ENCODE assay signal across 8 cellular contexts in genomic region chr17:78789663-78790181, GRCh38. TPM values are rescaled to one million over a fixed set of nuclear protein-coding genes. Genes with fewer than 3 reads are reported as not detected.
DNase-seq lines count a peak whose midpoint lies in the region; ATAC-seq, FAIRE-seq and TF ChIP-seq lines count a peak whose summit lies in the region.

No MANE protein-coding gene starts in this region.

- H3K27me3 ChIP-seq in hepatocyte (no peaks in the 10 kb centered on the region), thoracic aorta (replicated peaks; ENCODE audit: insufficient read depth) (no peaks in the 10 kb centered on the region), Caco-2 (replicated peaks; ENCODE audit: control insufficient read depth, insufficient read depth, low read length) (no peaks in the 10 kb centered on the region)

- no peak overlapping the region for H3K27ac Mint-ChIP-seq in Caco-2 (ENCODE audit: unreplicated experiment)

- TF ChIP-seq CTCF in hepatocyte (IDR thresholded peaks at IDR 0.05; ENCODE audit: poor library complexity) (no peak), thoracic aorta (IDR thresholded peaks at IDR 0.05) (no peak), Caco-2 (IDR thresholded peaks at IDR 0.05; ENCODE audit: insufficient read depth in 1 of 2, low read depth in 1 of 2, low read length in 1 of 2, severe bottlenecking in 1 of 2, unreplicated experiment in 1 of 2) (no peak)

- POLR2A ChIA-PET in Caco-2 (lab: Charles Lee) = interaction anchor here (0.7 kb wide), 1 partner anchor 182 kb away, joined by 4 read pairs; no protein-coding TSS in a partner anchor

- H3K27me3 Mint-ChIP-seq in Caco-2 (ENCODE audit: insufficient read depth, unreplicated experiment) = no peaks in the 10 kb centered on the region

- no peak for FAIRE-seq in frontal cortex (lab: Jason Lieb, UNC)

- H3K4me1 Mint-ChIP-seq in Caco-2 (ENCODE audit: low read depth, unreplicated experiment) = no peaks in the 10 kb centered on the region

- H3K9me2 ChIP-seq in hepatocyte (replicated peaks; ENCODE audit: insufficient read depth) = no peaks in the 10 kb centered on the region

- no TSS peak for BruUV-seq in Caco-2 (replicated peaks; lab: Mats Ljungman, UMichigan)

- peak; percentile 14 for ATAC-seq in thoracic aorta (ENCODE audit: insufficient number of reproducible peaks, low FRiP score, low read depth)
- ATAC-seq in GM18502 (IDR thresholded peaks at IDR 0.05; ENCODE audit: poor library complexity, unreplicated experiment) = no peak

- 53% methylated on average over 14 of the region's 14 CpGs for WGBS in hepatocyte (ENCODE audit: low lambda C conversion rate, missing lambda C conversion rate)

- H3K36me3 ChIP-seq in hepatocyte (replicated peaks; ENCODE audit: insufficient read depth, low read depth) = no peaks in the 10 kb centered on the region
- H3K36me3 ChIP-seq in thoracic aorta = peaks cover 4% of the 10 kb centered on the region
- no peaks in the 10 kb centered on the region; the same call in 1 of the 2 replicates for H3K36me3 ChIP-seq in Caco-2 (ENCODE audit: control insufficient read depth, insufficient read depth, low read length)

- no peaks in the 10 kb centered on the region for H3K79me2 ChIP-seq in hepatocyte

- peak overlapping the region; percentile 51 for H3K4me2 ChIP-seq in hepatocyte

- H3K36me3 Mint-ChIP-seq in Caco-2 (ENCODE audit: insufficient read depth, unreplicated experiment) = peaks cover 34% of the 10 kb centered on the region

- H3K4me3 ChIP-seq in hepatocyte (no peak overlapping the region), thoracic aorta (peak overlapping the region; percentile 60), Caco-2 (ENCODE audit: low read depth, low read length) (no peak overlapping the region)

- H2AFZ ChIP-seq in hepatocyte = no peak overlapping the region

- no peaks in the 10 kb centered on the region for H3K9me3 ChIP-seq in hepatocyte (ENCODE audit: low read depth)
- no peaks in the 10 kb centered on the region for H3K9me3 ChIP-seq in thoracic aorta
- no peaks in the 10 kb centered on the region for H3K9me3 ChIP-seq in Caco-2

- H3K4me1 ChIP-seq in hepatocyte (ENCODE audit: insufficient read depth) (peaks cover 33% of the 10 kb centered on the region), thoracic aorta (ENCODE audit: control insufficient read depth in 1 of 2, low read depth in 2 of 2) (peaks cover 13 to 28% of the 10 kb centered on the region in 2 donors), Caco-2 (no peaks in the 10 kb centered on the region)

- no peaks in the 10 kb centered on the region for H3K9me3 Mint-ChIP-seq in Caco-2 (ENCODE audit: unreplicated experiment)

- intact Hi-C loops in Caco-2 (cut with micrococcal nuclease; ENCODE audit: unreplicated experiment) = no loop called here

- H3K27ac ChIP-seq in hepatocyte (peak overlapping the region; percentile 83), thoracic aorta (peak overlapping the region; percentile 72 to 77)

- no peak overlapping the region for H3K4me3 Mint-ChIP-seq in Caco-2 (ENCODE audit: unreplicated experiment)

- CTCF ChIA-PET in Caco-2 (lab: Charles Lee) = no interaction called here

- no peaks in the 10 kb centered on the region for H4K20me1 ChIP-seq in hepatocyte (ENCODE audit: insufficient read depth, poor library complexity, severe bottlenecking)

- DNase-seq in stimulated activated CD4-positive, alpha-beta T cell treated with anti-CD3 and anti-CD28 coated beads, Interleukin-4, amount 100 ng/mL, for 1 hour = peak; percentile 41
- no peak for DNase-seq in stimulated activated CD4-positive, alpha-beta T cell treated with anti-CD3 and anti-CD28 coated beads, Interleukin-2, amount 100 ng/mL, for 24 hours
- peak; percentile 46 for DNase-seq in activated naive CD4-positive, alpha-beta T cell treated with anti-CD3 and anti-CD28 coated beads, Interleukin-2, amount 50 U/mL, for 16 hours
- DNase-seq in hepatocyte (ENCODE audit: low spot score) (peak; percentile 40), thoracic aorta (ENCODE audit: low spot score) (no peak), frontal cortex (ENCODE audit: low spot score in 2 of 2) (no peak), Caco-2 (no peak)

RNA-seq across cellular contexts. Expression of gene CYTH1, which starts 7.6 kb away (rescaled TPM):
- total RNA-seq in hepatocyte (37.5 and 44.4 TPM in 2 replicates), thoracic aorta (10 to 100 TPM; 79.2 to 79.4 TPM), frontal cortex (53.4 TPM), Caco-2 (2022) (26.5 and 29.6 TPM in 2 replicates)
- 38.5 and 47.6 TPM in 2 replicates for polyA plus RNA-seq in hepatocyte

RNA-seq across cellular contexts. Expression of gene USP36, which starts 50.9 kb away (rescaled TPM):
- 17.7 and 20.9 TPM in 2 replicates for total RNA-seq in hepatocyte
- polyA plus RNA-seq in hepatocyte = 26.2 and 31.6 TPM in 2 replicates
- 10 to 100 TPM; 40.3 to 95.9 TPM for total RNA-seq in thoracic aorta
- total RNA-seq in frontal cortex = 18.8 TPM
- total RNA-seq in Caco-2 (2022) = 103 and 108 TPM in 2 replicates

Comparison
In these comparisons a context has a peak if more than half of its experiments do, and no peak if none do; other contexts are left out.
1. DNase-seq: peak in stimulated activated CD4-positive, alpha-beta T cell treated with anti-CD3 and anti-CD28 coated beads, Interleukin-4, amount 100 ng/mL, for 1 hour (single experiment), activated naive CD4-positive, alpha-beta T cell treated with anti-CD3 and anti-CD28 coated beads, Interleukin-2, amount 50 U/mL, for 16 hours (single experiment) and hepatocyte (single experiment); none in stimulated activated CD4-positive, alpha-beta T cell treated with anti-CD3 and anti-CD28 coated beads, Interleukin-2, amount 100 ng/mL, for 24 hours (0 of 2), thoracic aorta (single experiment), frontal cortex (0 of 2) and Caco-2 (0 of 2).